ENCODE assay signal across 8 cellular contexts in genomic region chr18:79719478-79720358, GRCh38. TPM values are rescaled to one million over a fixed set of nuclear protein-coding genes. Genes with fewer than 3 reads are reported as not detected.
DNase-seq lines count a peak whose midpoint lies in the region; ATAC-seq, FAIRE-seq and TF ChIP-seq lines count a peak whose summit lies in the region.
"Not testable (repeated sequence)": the region's sequence is repeated elsewhere in the genome, so short reads cannot be mapped to it uniquely, and the experiment has no call there.

No MANE protein-coding gene starts in this region.

- TF ChIP-seq RAD21 in Ishikawa (IDR thresholded peaks at IDR 0.05; ENCODE audit: low read depth); GM12878 (IDR thresholded peaks at IDR 0.05; ENCODE audit: insufficient read depth, low read depth, low read length): not testable (repeated sequence)

- not testable (repeated sequence) for H3K4me3 ChIP-seq in GM12878

- 98% methylated on average over 12 of the region's 19 CpGs for WGBS in GM12878 (ENCODE audit: insufficient coverage, insufficient replicate concordance, low lambda C conversion rate, missing lambda C conversion rate)

- SMC1A ChIA-PET in GM12878 (lab: Charles Lee; ENCODE audit: uncharacterized antibody, unreplicated experiment), result not testable (repeated sequence)

- not testable (repeated sequence) for H3K9ac ChIP-seq in GM12878 (ENCODE audit: control insufficient read depth, insufficient read depth, low read length)

- not testable (repeated sequence) for TF ChIP-seq POLR2A in GM12878 (IDR thresholded peaks at IDR 0.05; ENCODE audit: low read depth, low read length)

- RAD21 ChIA-PET in GM12878 (lab: Charles Lee; ENCODE audit: unreplicated experiment), result not testable (repeated sequence)

- peak; percentile 81 for FAIRE-seq in GM12878 (lab: Jason Lieb, UNC)

- H3K36me3 Mint-ChIP-seq in CD14-positive monocyte (peaks cover 84 to 96% of the 10 kb centered on the region in 2 donors), glutamatergic neuron (ENCODE audit: unreplicated experiment) (peaks cover 30% of the 10 kb centered on the region), neural crest cell (ENCODE audit: low read depth) (peaks cover 33% of the 10 kb centered on the region)
- H3K36me3 Mint-ChIP-seq in activated CD8-positive, alpha-beta memory T cell treated with anti-CD3 and anti-CD28 coated beads, Interleukin-2, amount 10 ng/mL, durations not matched to agents 7 days and 5 days, result peaks cover 78% of the 10 kb centered on the region

- peaks cover 17 to 40% of the 10 kb centered on the region in 2 experiments; a peak in 3 of 4 replicates for H3K36me3 ChIP-seq in GM12878 (ENCODE audit: control insufficient read depth in 2 of 2, insufficient read depth in 2 of 2, low read length in 1 of 2)

- intact Hi-C loops in CD14-positive monocyte (cut with micrococcal nuclease); GM12878 (cut with micrococcal nuclease; ENCODE audit: unreplicated experiment): not testable (repeated sequence)

- H3K9me3 ChIP-seq in GM12878 (replicated peaks; ENCODE audit: control insufficient read depth, insufficient read depth, low read length), result not testable (repeated sequence)

- not testable (repeated sequence) for TF ChIP-seq CTCF in CD14-positive monocyte (IDR thresholded peaks at IDR 0.05); GM12878 (IDR thresholded peaks at IDR 0.05 in 2 of 3, conservative IDR thresholded peaks at IDR 0.05 in 1 of 3; ENCODE audit: control insufficient read depth in 2 of 3, extremely low read depth in 1 of 3, insufficient read depth in 1 of 3, low read depth in 3 of 3, low read length in 3 of 3); glutamatergic neuron (IDR thresholded peaks at IDR 0.05; ENCODE audit: partially characterized antibody, unreplicated experiment); neural crest cell (conservative IDR thresholded peaks at IDR 0.05)

- not testable (repeated sequence) for H4K20me1 ChIP-seq in GM12878 (ENCODE audit: control insufficient read depth, insufficient read depth)

- not testable (repeated sequence) for H3K4me1 Mint-ChIP-seq in CD14-positive monocyte; activated CD8-positive, alpha-beta memory T cell treated with anti-CD3 and anti-CD28 coated beads, Interleukin-2, amount 10 ng/mL, durations not matched to agents 7 days and 5 days; glutamatergic neuron (ENCODE audit: low read depth, unreplicated experiment); neural crest cell

- CTCF ChIA-PET in activated CD8-positive, alpha-beta memory T cell treated with anti-CD3 and anti-CD28 coated beads, Interleukin-2, amount 10 ng/mL, durations not matched to agents 7 days and 5 days (lab: Charles Lee); GM12878 (lab: Yijun Ruan, JAX): not testable (repeated sequence)

- not testable (repeated sequence) for BruUV-seq in GM12878 (replicated peaks; lab: Mats Ljungman, UMichigan)

- H3K4me2 ChIP-seq in GM12878 (ENCODE audit: control insufficient read depth, insufficient read depth), result not testable (repeated sequence)

- not testable (repeated sequence) for H3K27ac ChIP-seq in GM12878 (ENCODE audit: control insufficient read depth, insufficient read depth)

- in situ Hi-C loops in GM12878 (cut with MboI), result not testable (repeated sequence)

- H3K79me2 ChIP-seq in GM12878 (ENCODE audit: control insufficient read depth, insufficient read depth, low read length), result not testable (repeated sequence)

- not testable (repeated sequence) for H3K27me3 ChIP-seq in GM12878 (replicated peaks in 1 of 2; ENCODE audit: control insufficient read depth in 2 of 2, insufficient read depth in 2 of 2, low read length in 1 of 2)

- not testable (repeated sequence) for H3K27me3 Mint-ChIP-seq in CD14-positive monocyte (ENCODE audit: low read depth in 3 of 3); activated CD8-positive, alpha-beta memory T cell treated with anti-CD3 and anti-CD28 coated beads, Interleukin-2, amount 10 ng/mL, durations not matched to agents 7 days and 5 days; neural crest cell (ENCODE audit: low read depth)
- peaks cover 15% of the 10 kb centered on the region for H3K27me3 Mint-ChIP-seq in glutamatergic neuron (ENCODE audit: unreplicated experiment)

- not testable (repeated sequence) for H3K4me1 ChIP-seq in GM12878 (ENCODE audit: control insufficient read depth, insufficient read depth, low read length)

- not testable (repeated sequence) for H3K4me3 Mint-ChIP-seq in CD14-positive monocyte; activated CD8-positive, alpha-beta memory T cell treated with anti-CD3 and anti-CD28 coated beads, Interleukin-2, amount 10 ng/mL, durations not matched to agents 7 days and 5 days; glutamatergic neuron (ENCODE audit: unreplicated experiment); neural crest cell

- not testable (repeated sequence) for H2AFZ ChIP-seq in GM12878 (ENCODE audit: control insufficient read depth, low read depth, low read length)

- H3K27ac Mint-ChIP-seq in CD14-positive monocyte (peak overlapping the region in 4 of 7 donors; percentile 25 to 75 (median 58)), glutamatergic neuron (ENCODE audit: unreplicated experiment) (peak overlapping the region; percentile 87), neural crest cell (ENCODE audit: unreplicated experiment) (peak overlapping the region; percentile 50)
- H3K27ac Mint-ChIP-seq in activated CD8-positive, alpha-beta memory T cell treated with anti-CD3 and anti-CD28 coated beads, Interleukin-2, amount 10 ng/mL, durations not matched to agents 7 days and 5 days, result peak overlapping the region; percentile 36

- TF ChIP-seq EP300 in Ishikawa (IDR thresholded peaks at IDR 0.05; ENCODE audit: borderline replicate concordance); GM12878 (IDR thresholded peaks at IDR 0.05; ENCODE audit: borderline replicate concordance in 1 of 2, control insufficient read depth in 1 of 2, low read depth in 2 of 2, low read length in 2 of 2): not testable (repeated sequence)

- POLR2A ChIA-PET in GM12878 (lab: Charles Lee), result not testable (repeated sequence)

- ATAC-seq in activated CD8-positive, alpha-beta memory T cell treated with anti-CD3 and anti-CD28 coated beads, Interleukin-2, amount 10 ng/mL, durations not matched to agents 7 days and 5 days; GM12878: not testable (repeated sequence)

- H3K9me3 Mint-ChIP-seq in CD14-positive monocyte, result peaks cover 37 to 74% (median 46%) of the 10 kb centered on the region in 7 donors
- H3K9me3 Mint-ChIP-seq in activated CD8-positive, alpha-beta memory T cell treated with anti-CD3 and anti-CD28 coated beads, Interleukin-2, amount 10 ng/mL, durations not matched to agents 7 days and 5 days (ENCODE audit: low read depth), result peaks cover 11% of the 10 kb centered on the region
- peaks cover 13% of the 10 kb centered on the region for H3K9me3 Mint-ChIP-seq in glutamatergic neuron (ENCODE audit: unreplicated experiment)
- not testable (repeated sequence) for H3K9me3 Mint-ChIP-seq in neural crest cell

- not testable (repeated sequence) for DNase-seq in CD14-positive monocyte (ENCODE audit: low spot score); activated CD8-positive, alpha-beta memory T cell treated with anti-CD3 and anti-CD28 coated beads, Interleukin-2, amount 10 ng/mL, durations not matched to agents 7 days and 5 days; GM12878 (ENCODE audit: low read depth, low spot score); glutamatergic neuron; neural crest cell (ENCODE audit: low read depth, low spot score)
- peak; percentile 11 for DNase-seq in EL
- peak; percentile 72 for DNase-seq in RKO (ENCODE audit: low spot score)

TF ChIP-seq in Ishikawa, 13 proteins besides CTCF, POLR2A, EP300 and RAD21:
- TF ChIP-seq CREB1 (IDR thresholded peaks at IDR 0.05; ENCODE audit: low read depth), result peak; percentile 45; the same call in 1 of the 2 replicates

RNA-seq across cellular contexts. Expression of gene CTDP1, which starts 40.1 kb away (rescaled TPM):
- polyA plus RNA-seq in CD14-positive monocyte (1 to 10 TPM; 9.1 TPM), GM12878 (2011; rRNA removed) (4.9 and 9.5 TPM in 2 replicates), GM12878 (2014; fragmentation: Illumina TruSeq; extraction: Trizol) (1.9 and 6.0 TPM in 2 replicates), GM12878 (2014; fragmentation: Nextera tagmentation; extraction: Ambion mirVana) (1 to 10 TPM in 1 of 2 experiments, under 1 TPM in 1; 0.32 to 1.6 TPM), GM12878 (2014; rRNA removed) (16.7 and 19.3 TPM in 2 replicates), GM12878 (2016; fragmentation: Nextera tagmentation; extraction: Ambion mirVana) (10 to 100 TPM in 1 of 2 experiments, 1 to 10 TPM in 1; 4.2 to 13.9 TPM)
- 10 to 100 TPM; 38.4 to 39.7 TPM for total RNA-seq in activated CD8-positive, alpha-beta memory T cell treated with anti-CD3 and anti-CD28 coated beads, Interleukin-2, amount 10 ng/mL, durations not matched to agents 7 days and 5 days
- 25.6 and 26.8 TPM in 2 replicates for total RNA-seq in GM12878 (2013; cell fraction: nucleolus; rRNA removed)
- total RNA-seq in GM12878 (2014; rRNA removed) (22.1 and 23.8 TPM in 2 replicates), GM12878 (2014; rRNA removed; fragmentation: Illumina TruSeq; extraction: Trizol) (7.3 and 8.0 TPM in 2 replicates), GM12878 (2021) (30.4 and 31.3 TPM in 2 replicates), glutamatergic neuron (ENCODE audit: unreplicated experiment) (34.8 TPM), neural crest cell (22.8 and 23.3 TPM in 2 replicates)
- 5.9 TPM for polyA plus RNA-seq in GM12878 (2011; ENCODE audit: low read depth)
- 9.0 and 10.2 TPM in 2 replicates for polyA plus RNA-seq in GM12878 (2011; cell fraction: cytosol; rRNA removed)
- 37.1 and 48.0 TPM in 2 replicates for polyA plus RNA-seq in GM12878 (2011; cell fraction: nucleus; rRNA removed)
- polyA plus RNA-seq in GM12878 (2012), result 12.2 and 14.2 TPM in 2 replicates
- 13.9 and 14.8 TPM in 2 replicates for polyA minus RNA-seq in GM12878 (2011; rRNA and poly(A)+ RNA removed)
- 5.6 and 10.0 TPM in 2 replicates for polyA minus RNA-seq in GM12878 (2011; cell fraction: cytosol; rRNA and poly(A)+ RNA removed)
- 17.0 and 31.8 TPM in 2 replicates for polyA minus RNA-seq in GM12878 (2011; cell fraction: nucleus; rRNA and poly(A)+ RNA removed)

Comparison
In these comparisons a context has a peak if more than half of its experiments do, and no peak if none do; other contexts are left out.
1. H3K27ac Mint-ChIP-seq: peak in every context shown above with its lines; median percentile 87 in glutamatergic neuron; 58 in CD14-positive monocyte; 50 in neural crest cell; 36 in activated CD8-positive, alpha-beta memory T cell treated with anti-CD3 and anti-CD28 coated beads, Interleukin-2, amount 10 ng/mL, durations not matched to agents 7 days and 5 days.